22 cellular contexts compared by ENCODE assay signal in the genomic region with DNA sequence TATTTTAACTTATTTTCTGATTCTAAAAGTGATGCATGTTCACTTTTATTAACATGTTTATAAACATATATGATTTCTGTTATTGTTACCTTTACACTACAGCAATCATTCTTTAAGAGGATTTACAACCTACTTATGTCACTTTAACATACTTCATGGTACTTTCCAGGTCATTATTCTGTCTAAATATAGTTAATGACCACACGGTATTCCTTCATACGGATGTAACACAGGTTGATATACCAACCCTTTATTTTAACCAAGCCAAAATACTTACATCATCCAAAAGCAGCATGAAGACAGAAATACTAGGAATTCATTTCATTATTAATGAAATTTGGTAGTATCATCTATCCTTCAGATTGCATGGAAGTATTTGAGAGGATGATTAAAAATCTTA. TPM values are rescaled to one million over a fixed set of nuclear protein-coding genes. Genes with fewer than 3 reads are reported as not detected.
DNase-seq lines count a peak whose midpoint lies in the region; ATAC-seq, FAIRE-seq and TF ChIP-seq lines count a peak whose summit lies in the region.
"Had no signal": no experiment of that assay in that cellular context is flagged by ENCODE, and none has a peak within 500 bp of the region (broad histone marks: within the 10 kb centered on the region; RNA-seq: fewer than 3 reads in every experiment).

No MANE protein-coding gene starts in this region.

- intact Hi-C loops in adrenal gland (cut with DNase I), result no loop called here
- intact Hi-C loops in sigmoid colon (cut with DNase I), result no loop called here
- intact Hi-C loops in posterior cingulate gyrus (cut with DNase I), result no loop called here

- peaks cover 1% of the 10 kb centered on the region for H3K4me1 Mint-ChIP-seq in activated T-cell treated with anti-CD3 and anti-CD28 coated beads, Interleukin-2, amount 50 U/mL, for 4 hours (ENCODE audit: low read depth)

- H3K4me1 ChIP-seq in adrenal gland (replicated peaks in 1 of 2) (peaks cover 0 to 24% of the 10 kb centered on the region in 2 donors), sigmoid colon (peaks cover 0 to 12% (median 7%) of the 10 kb centered on the region in 4 donors)

- no peaks in the 10 kb centered on the region for H3K27me3 Mint-ChIP-seq in activated T-cell treated with anti-CD3 and anti-CD28 coated beads, Interleukin-2, amount 50 U/mL, for 4 hours (ENCODE audit: low read depth)
- H3K27me3 Mint-ChIP-seq: activated B cell treated with CpG ODN at 0.5 μM for 24 hours; activated CD8-positive, alpha-beta T cell treated with anti-CD3 and anti-CD28 coated beads for 36 hours had no signal

- no peak for TF ChIP-seq EP300 in sigmoid colon (IDR thresholded peaks at IDR 0.05)

- peak overlapping the region in 4 of 5 donors; percentile 39 to 85 (median 68) for H3K27ac ChIP-seq in adrenal gland
- H3K27ac ChIP-seq in sigmoid colon, result peak overlapping the region in 3 of 4 donors; percentile 76 to 79 (median 78)
- H3K27ac ChIP-seq: neutrophil had no signal

- H3K4me3 ChIP-seq in adrenal gland (no peak overlapping the region), sigmoid colon (no peak overlapping the region)
- H3K4me3 ChIP-seq: mucosa of descending colon had no signal

- peaks cover 24% of the 10 kb centered on the region for H3K36me3 Mint-ChIP-seq in activated T-cell treated with anti-CD3 and anti-CD28 coated beads, Interleukin-2, amount 50 U/mL, for 4 hours (ENCODE audit: insufficient read depth)

- TF ChIP-seq CTCF in D721Med (IDR thresholded peaks at IDR 0.05; ENCODE audit: insufficient read depth, missing control alignments) (no peak), adrenal gland (IDR thresholded peaks at IDR 0.05) (no peak), sigmoid colon (IDR thresholded peaks at IDR 0.05) (no peak)

- H3K27me3 ChIP-seq in adrenal gland, result no peaks in the 10 kb centered on the region
- H3K27me3 ChIP-seq in sigmoid colon, result no peaks in the 10 kb centered on the region
- H3K27me3 ChIP-seq: neutrophil had no signal

- no peak for TF ChIP-seq POLR2A in adrenal gland (IDR thresholded peaks at IDR 0.05)
- no peak for TF ChIP-seq POLR2A in sigmoid colon (IDR thresholded peaks at IDR 0.05)

- H3K36me3 ChIP-seq in adrenal gland (replicated peaks in 1 of 2) (no peaks in the 10 kb centered on the region), sigmoid colon (peaks cover 0 to 14% (median 2%) of the 10 kb centered on the region in 4 donors)

- H3K4me3 Mint-ChIP-seq in activated T-cell treated with anti-CD3 and anti-CD28 coated beads, Interleukin-2, amount 50 U/mL, for 4 hours, result no peak overlapping the region

- no peak for ATAC-seq in activated T-cell treated with anti-CD3 and anti-CD28 coated beads, Interleukin-2, amount 50 U/mL, for 4 hours
- ATAC-seq in GM18519 (IDR thresholded peaks at IDR 0.05; ENCODE audit: low FRiP score, unreplicated experiment), result no peak
- ATAC-seq: SK-N-SH treated with all-trans-retinoic acid at 6 μM for 48 hours had no signal

- 37 to 47% (median 39%) methylated on average over 2 of the region's 2 CpGs for WGBS in adrenal gland, 4 donors
- 70 to 72% methylated on average over 2 of the region's 2 CpGs for WGBS in sigmoid colon, 2 donors

- peak; percentile 6 for FAIRE-seq in D721Med (lab: Jason Lieb, UNC)
- FAIRE-seq in islet of Langerhans (lab: Jason Lieb, UNC), result peak; percentile 27

- no peak for DNase-seq in D721Med (ENCODE audit: insufficient read length, low spot score)
- no peak for DNase-seq in adrenal gland
- DNase-seq in sigmoid colon, result no peak
- DNase-seq in activated T-cell treated with anti-CD3 and anti-CD28 coated beads, Interleukin-2, amount 50 U/mL, for 4 hours, result no peak
- no peak for DNase-seq in posterior cingulate gyrus
- DNase-seq in AG20443 (ENCODE audit: low spot score), result no peak
- DNase-seq: activated B cell treated with CpG ODN at 0.5 μM for 24 hours; activated CD8-positive, alpha-beta T cell treated with anti-CD3 and anti-CD28 coated beads for 36 hours; activated naive CD4-positive, alpha-beta T cell; activated T-cell treated with anti-CD3 and anti-CD28 coated beads, Interleukin-2, amount 50 U/mL, for 1 hour; amniotic stem cell; DND-41; IMR-90; kidney glomerular epithelial cell; mucosa of descending colon; NCI-H1417; NCI-H524; RPMI8226 had no signal

- H3K9me3 Mint-ChIP-seq in activated T-cell treated with anti-CD3 and anti-CD28 coated beads, Interleukin-2, amount 50 U/mL, for 4 hours, result no peaks in the 10 kb centered on the region
- H3K9me3 Mint-ChIP-seq: activated B cell treated with CpG ODN at 0.5 μM for 24 hours; activated CD8-positive, alpha-beta T cell treated with anti-CD3 and anti-CD28 coated beads for 36 hours had no signal

- H3K9me3 ChIP-seq in adrenal gland (replicated peaks in 1 of 3) (no peaks in the 10 kb centered on the region), sigmoid colon (no peaks in the 10 kb centered on the region)
- H3K9me3 ChIP-seq: mucosa of descending colon, neutrophil had no signal

RNA-seq across cellular contexts. Expression of a gene that starts 18.6 kb away (rescaled TPM):
- 10 to 100 TPM; 25.2 to 66.4 (median 28.8) TPM for total RNA-seq in adrenal gland
- 10 to 100 TPM; 29.9 to 51.9 (median 31.2) TPM for polyA plus RNA-seq in adrenal gland
- total RNA-seq in sigmoid colon, result 10 to 100 TPM; 25.8 to 39.2 (median 31.6) TPM
- 10 to 100 TPM in 2 of 3 donors, 1 to 10 TPM in 1; 9.6 to 20.0 (median 10.4) TPM for polyA plus RNA-seq in sigmoid colon
- total RNA-seq in activated T-cell treated with anti-CD3 and anti-CD28 coated beads, Interleukin-2, amount 50 U/mL, for 4 hours, result 10 to 100 TPM; 31.1 to 34.1 (median 33.7) TPM
